In the genomic region with DNA sequence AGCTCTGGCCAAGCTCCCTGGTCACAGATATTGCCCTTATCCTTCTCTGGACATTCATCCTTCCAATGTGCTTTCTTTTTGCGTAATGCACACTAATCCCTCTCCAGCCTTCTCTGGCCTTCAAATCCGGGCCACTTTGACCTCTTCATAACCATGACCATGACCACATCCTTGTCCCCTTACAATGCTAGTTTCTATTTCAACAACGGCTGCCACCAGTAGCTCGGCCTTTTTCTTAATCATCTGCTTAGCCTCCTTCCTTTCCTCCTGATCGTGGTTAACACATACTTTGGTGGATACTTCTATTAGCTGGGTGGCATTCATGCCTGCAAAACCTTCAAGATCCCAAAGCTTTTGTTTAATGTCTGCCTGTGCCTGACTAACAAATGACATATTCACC, we compare ENCODE assay signal across 23 cellular contexts.
DNase-seq lines count a peak whose midpoint lies in the region; ATAC-seq and TF ChIP-seq lines count a peak whose summit lies in the region.
"Had no signal": no experiment of that assay in that cellular context is flagged by ENCODE, and none has a peak within 500 bp of the region (broad histone marks: within the 10 kb centered on the region; RNA-seq: fewer than 3 reads in every experiment).

No MANE protein-coding gene starts in this region.

- DNase-seq in activated naive CD4-positive, alpha-beta T cell treated with Interleukin-2 at 50 U/mL for 16 hours, result no peak
- no peak for DNase-seq in activated T-helper 1 cell treated with anti-CD3 and anti-CD28 coated beads, Interleukin-12 subunit alpha, Interleukin-12 subunit beta, Interleukin-2, Interleukin-4 antibody, amounts not matched to agents 30 ng/mL and 10 ng/mL and 1 ng/mL, durations not matched to agents 14 hours and 24 hours and 36 hours (ENCODE audit: low spot score)
- no peak for DNase-seq in stimulated activated effector memory CD8-positive, alpha-beta T cell treated with anti-CD3 and anti-CD28 coated beads, Interleukin-12 subunit alpha, Interleukin-12 subunit beta, amount 100 ng/mL, for 72 hours (ENCODE audit: low spot score in 2 of 2)
- no peak for DNase-seq in NCI-H446 (lab: John Stamatoyannopoulos, UW)
- no peak for DNase-seq in PC-3
- DNase-seq: aorta; caudate nucleus; dorsolateral prefrontal cortex; heart right ventricle; left ventricle myocardium superior; NCI-H1436; NCI-H2171; NCI-H69; OCI-M1; SHP77; stimulated activated CD4-positive, alpha-beta T cell treated with anti-CD3 and anti-CD28 coated beads, Interleukin-4, amount 100 ng/mL, for 24 hours had no signal

- H3K9me3 ChIP-seq in PC-3 (ENCODE audit: low read length), result no peaks in the 10 kb centered on the region
- H3K9me3 ChIP-seq: heart right ventricle had no signal

- H3K79me2 ChIP-seq in PC-3 (ENCODE audit: low read length), result no peaks in the 10 kb centered on the region

- no peak overlapping the region for H3K4me2 ChIP-seq in PC-3 (ENCODE audit: low read length)
- H3K4me2 ChIP-seq: smooth muscle cell had no signal

- TF ChIP-seq CTCF in PC-3 (conservative IDR thresholded peaks at IDR 0.05; ENCODE audit: low read depth, low read length), result no peak

- H3K4me3 Mint-ChIP-seq in activated naive CD4-positive, alpha-beta T cell treated with anti-CD3 and anti-CD28 coated beads, Interleukin-2, amount 50 U/mL, for 24 hours, result peak overlapping the region; percentile 28
- peak overlapping the region; percentile 41 for H3K4me3 Mint-ChIP-seq in activated T-helper 1 cell treated with anti-CD3 and anti-CD28 coated beads, Interleukin-12 subunit alpha, Interleukin-12 subunit beta, Interleukin-2, Interleukin-4 antibody, amounts not matched to agents 30 ng/mL and 10 ng/mL and 1 ng/mL, durations not matched to agents 14 hours and 24 hours and 36 hours
- H3K4me3 Mint-ChIP-seq in stimulated activated effector memory CD8-positive, alpha-beta T cell treated with anti-CD3 and anti-CD28 coated beads, Interleukin-12 subunit alpha, Interleukin-12 subunit beta, amount 100 ng/mL, for 72 hours, result no peak overlapping the region
- H3K4me3 Mint-ChIP-seq: IgD-negative memory B cell, type B pancreatic cell had no signal

- POLR2A ChIA-PET in PC-3 (lab: Charles Lee; ENCODE audit: unreplicated experiment), result no interaction called here

- no peak overlapping the region for H2AFZ ChIP-seq in PC-3 (ENCODE audit: low read length)

- no peaks in the 10 kb centered on the region for H3K9me2 ChIP-seq in PC-3 (replicated peaks; ENCODE audit: low read length)

- no TSS peak for BruUV-seq in PC-3 (replicated peaks; lab: Mats Ljungman, UMichigan)

- ATAC-seq in HG03175 (IDR thresholded peaks at IDR 0.05; ENCODE audit: unreplicated experiment) (peak; percentile 38), PC-3 (no peak), HG03442 (IDR thresholded peaks at IDR 0.05; ENCODE audit: unreplicated experiment) (no peak)
- peak; percentile 44 for ATAC-seq in stimulated activated effector memory CD8-positive, alpha-beta T cell treated with anti-CD3 and anti-CD28 coated beads, Interleukin-12 subunit alpha, Interleukin-12 subunit beta, amount 100 ng/mL, for 72 hours
- ATAC-seq: heart right ventricle had no signal

- H3K27ac Mint-ChIP-seq in activated naive CD4-positive, alpha-beta T cell treated with anti-CD3 and anti-CD28 coated beads, Interleukin-2, amount 50 U/mL, for 24 hours, result peak overlapping the region; percentile 72
- H3K27ac Mint-ChIP-seq in activated T-helper 1 cell treated with anti-CD3 and anti-CD28 coated beads, Interleukin-12 subunit alpha, Interleukin-12 subunit beta, Interleukin-2, Interleukin-4 antibody, amounts not matched to agents 30 ng/mL and 10 ng/mL and 1 ng/mL, durations not matched to agents 14 hours and 24 hours and 36 hours, result peak overlapping the region; percentile 71
- peak overlapping the region; percentile 58 for H3K27ac Mint-ChIP-seq in stimulated activated effector memory CD8-positive, alpha-beta T cell treated with anti-CD3 and anti-CD28 coated beads, Interleukin-12 subunit alpha, Interleukin-12 subunit beta, amount 100 ng/mL, for 72 hours
- H3K27ac Mint-ChIP-seq: IgD-negative memory B cell, type B pancreatic cell had no signal

- H3K4me3 ChIP-seq in PC-3 (ENCODE audit: low read length), result no peak overlapping the region
- H3K4me3 ChIP-seq: dorsolateral prefrontal cortex, heart right ventricle, smooth muscle cell had no signal

- no peaks in the 10 kb centered on the region for H3K4me1 ChIP-seq in PC-3 (ENCODE audit: insufficient read depth, low read length)
- H3K4me1 ChIP-seq: heart right ventricle had no signal

- no peaks in the 10 kb centered on the region for H3K27me3 ChIP-seq in PC-3 (ENCODE audit: low read length)
- H3K27me3 ChIP-seq: dorsolateral prefrontal cortex, heart right ventricle had no signal

- no peak overlapping the region for H3K9ac ChIP-seq in PC-3 (ENCODE audit: low read length)

- peaks cover 4% of the 10 kb centered on the region for H3K9me3 Mint-ChIP-seq in activated naive CD4-positive, alpha-beta T cell treated with anti-CD3 and anti-CD28 coated beads, Interleukin-2, amount 50 U/mL, for 24 hours
- H3K9me3 Mint-ChIP-seq in activated T-helper 1 cell treated with anti-CD3 and anti-CD28 coated beads, Interleukin-12 subunit alpha, Interleukin-12 subunit beta, Interleukin-2, Interleukin-4 antibody, amounts not matched to agents 30 ng/mL and 10 ng/mL and 1 ng/mL, durations not matched to agents 14 hours and 24 hours and 36 hours, result peaks cover 3% of the 10 kb centered on the region
- peaks cover 6% of the 10 kb centered on the region for H3K9me3 Mint-ChIP-seq in stimulated activated effector memory CD8-positive, alpha-beta T cell treated with anti-CD3 and anti-CD28 coated beads, Interleukin-12 subunit alpha, Interleukin-12 subunit beta, amount 100 ng/mL, for 72 hours
- H3K9me3 Mint-ChIP-seq: IgD-negative memory B cell, type B pancreatic cell had no signal

- no peaks in the 10 kb centered on the region for H3F3A ChIP-seq in PC-3 (ENCODE audit: low read length, unreplicated experiment)

- H4K20me1 ChIP-seq in PC-3 (ENCODE audit: low read length), result no peaks in the 10 kb centered on the region

- no peaks in the 10 kb centered on the region for H3K36me3 ChIP-seq in PC-3 (ENCODE audit: low read depth, low read length)
- H3K36me3 ChIP-seq: heart right ventricle had no signal

- CTCF ChIA-PET in PC-3 (lab: Charles Lee), result no interaction called here

- H3K27me3 Mint-ChIP-seq in activated naive CD4-positive, alpha-beta T cell treated with anti-CD3 and anti-CD28 coated beads, Interleukin-2, amount 50 U/mL, for 24 hours, result no peaks in the 10 kb centered on the region
- H3K27me3 Mint-ChIP-seq in activated T-helper 1 cell treated with anti-CD3 and anti-CD28 coated beads, Interleukin-12 subunit alpha, Interleukin-12 subunit beta, Interleukin-2, Interleukin-4 antibody, amounts not matched to agents 30 ng/mL and 10 ng/mL and 1 ng/mL, durations not matched to agents 14 hours and 24 hours and 36 hours (ENCODE audit: insufficient read depth), result no peaks in the 10 kb centered on the region
- H3K27me3 Mint-ChIP-seq: IgD-negative memory B cell, type B pancreatic cell had no signal

- peaks cover 6% of the 10 kb centered on the region for H3K36me3 Mint-ChIP-seq in activated naive CD4-positive, alpha-beta T cell treated with anti-CD3 and anti-CD28 coated beads, Interleukin-2, amount 50 U/mL, for 24 hours
- H3K36me3 Mint-ChIP-seq in activated T-helper 1 cell treated with anti-CD3 and anti-CD28 coated beads, Interleukin-12 subunit alpha, Interleukin-12 subunit beta, Interleukin-2, Interleukin-4 antibody, amounts not matched to agents 30 ng/mL and 10 ng/mL and 1 ng/mL, durations not matched to agents 14 hours and 24 hours and 36 hours (ENCODE audit: low read depth), result peaks cover 24% of the 10 kb centered on the region
- no peaks in the 10 kb centered on the region for H3K36me3 Mint-ChIP-seq in stimulated activated effector memory CD8-positive, alpha-beta T cell treated with anti-CD3 and anti-CD28 coated beads, Interleukin-12 subunit alpha, Interleukin-12 subunit beta, amount 100 ng/mL, for 72 hours
- H3K36me3 Mint-ChIP-seq: IgD-negative memory B cell, type B pancreatic cell had no signal

- intact Hi-C loops in activated T-helper 1 cell treated with anti-CD3 and anti-CD28 coated beads, Interleukin-12 subunit alpha, Interleukin-12 subunit beta, Interleukin-2, Interleukin-4 antibody, amounts not matched to agents 30 ng/mL and 10 ng/mL and 1 ng/mL, durations not matched to agents 14 hours and 24 hours and 36 hours (cut with micrococcal nuclease), result loop anchor here (10.0 kb wide), 2 partner anchors 212 to 1672 kb away; no protein-coding TSS in a partner anchor
- intact Hi-C loops in PC-3 (cut with micrococcal nuclease), result no loop called here

- peaks cover 76% of the 10 kb centered on the region for H3K4me1 Mint-ChIP-seq in activated naive CD4-positive, alpha-beta T cell treated with anti-CD3 and anti-CD28 coated beads, Interleukin-2, amount 50 U/mL, for 24 hours
- H3K4me1 Mint-ChIP-seq in activated T-helper 1 cell treated with anti-CD3 and anti-CD28 coated beads, Interleukin-12 subunit alpha, Interleukin-12 subunit beta, Interleukin-2, Interleukin-4 antibody, amounts not matched to agents 30 ng/mL and 10 ng/mL and 1 ng/mL, durations not matched to agents 14 hours and 24 hours and 36 hours (ENCODE audit: low read depth), result peaks cover 59% of the 10 kb centered on the region
- peaks cover 32% of the 10 kb centered on the region for H3K4me1 Mint-ChIP-seq in stimulated activated effector memory CD8-positive, alpha-beta T cell treated with anti-CD3 and anti-CD28 coated beads, Interleukin-12 subunit alpha, Interleukin-12 subunit beta, amount 100 ng/mL, for 72 hours
- H3K4me1 Mint-ChIP-seq: IgD-negative memory B cell had no signal

- H3K27ac ChIP-seq in PC-3 (ENCODE audit: low read length), result no peak overlapping the region
- H3K27ac ChIP-seq: dorsolateral prefrontal cortex, epithelial cell of prostate, heart right ventricle had no signal

Comparison
In these comparisons a context has a peak if more than half of its experiments do, and no peak if none do; other contexts are left out.
1. ATAC-seq: peak in HG03175 (single experiment) and stimulated activated effector memory CD8-positive, alpha-beta T cell treated with anti-CD3 and anti-CD28 coated beads, Interleukin-12 subunit alpha, Interleukin-12 subunit beta, amount 100 ng/mL, for 72 hours (single experiment); none in PC-3 (single experiment) and HG03442 (single experiment).
2. Peak in every context shown above with its lines, with median percentiles within 50 percentile points of each other: H3K27ac Mint-ChIP-seq.